9 cellular contexts compared by ENCODE assay signal in genomic region chr10:21315321-21316220, GRCh38.
DNase-seq lines count a peak whose midpoint lies in the region; ATAC-seq and TF ChIP-seq lines count a peak whose summit lies in the region.
"Had no signal": no experiment of that assay in that cellular context is flagged by ENCODE, and none has a peak within 500 bp of the region (broad histone marks: within the 10 kb centered on the region; RNA-seq: fewer than 3 reads in every experiment).

No MANE protein-coding gene starts in this region.

- peak; percentile 86 for DNase-seq in HCEC 1CT
- DNase-seq in body of pancreas, result peak; percentile 57 to 79 (median 69)
- DNase-seq in iPS-NIHi11 (ENCODE audit: low spot score), result peak; percentile 84
- DNase-seq in stimulated activated effector memory CD8-positive, alpha-beta T cell treated with anti-CD3 and anti-CD28 coated beads, Interleukin-12 subunit alpha, Interleukin-12 subunit beta, amount 100 ng/mL, for 72 hours (ENCODE audit: low spot score in 2 of 2), result no peak
- no peak for DNase-seq in activated CD4-positive, alpha-beta T cell treated with anti-CD3 and anti-CD28 coated beads for 36 hours
- DNase-seq in NCI-H1092 (lab: John Stamatoyannopoulos, UW), result no peak
- DNase-seq in activated CD4-positive, alpha-beta T cell treated with anti-CD3 and anti-CD28 coated beads, Interleukin-2, amount 50 U/mL, for 48 hours, result no peak
- DNase-seq: activated T-cell treated with anti-CD3 and anti-CD28 coated beads, Interleukin-2, amount 50 U/mL, for 24 hours had no signal

- ATAC-seq in body of pancreas (peak; percentile 92), HG03039 (IDR thresholded peaks at IDR 0.05; ENCODE audit: unreplicated experiment) (no peak)
- ATAC-seq in stimulated activated effector memory CD8-positive, alpha-beta T cell treated with anti-CD3 and anti-CD28 coated beads, Interleukin-12 subunit alpha, Interleukin-12 subunit beta, amount 100 ng/mL, for 72 hours, result peak; percentile 31
- no peak for ATAC-seq in activated CD4-positive, alpha-beta T cell treated with anti-CD3 and anti-CD28 coated beads for 36 hours

- no peaks in the 10 kb centered on the region for H3K27me3 Mint-ChIP-seq in activated CD4-positive, alpha-beta T cell treated with anti-CD3 and anti-CD28 coated beads for 36 hours
- H3K27me3 Mint-ChIP-seq: activated T-cell treated with anti-CD3 and anti-CD28 coated beads, Interleukin-2, amount 50 U/mL, for 24 hours had no signal

- H3K9me3 ChIP-seq in body of pancreas, result no peaks in the 10 kb centered on the region

- H3K36me3 ChIP-seq in body of pancreas (replicated peaks in 1 of 2; ENCODE audit: insufficient read depth in 1 of 2, low read depth in 2 of 2), result no peaks in the 10 kb centered on the region

- intact Hi-C loops in body of pancreas (cut with DNase I), result no loop called here
- intact Hi-C loops in activated CD4-positive, alpha-beta T cell treated with anti-CD3 and anti-CD28 coated beads for 36 hours (cut with DNase I, micrococcal nuclease), result no loop called here

- no peaks in the 10 kb centered on the region for H3K4me1 Mint-ChIP-seq in stimulated activated effector memory CD8-positive, alpha-beta T cell treated with anti-CD3 and anti-CD28 coated beads, Interleukin-12 subunit alpha, Interleukin-12 subunit beta, amount 100 ng/mL, for 72 hours
- H3K4me1 Mint-ChIP-seq in activated CD4-positive, alpha-beta T cell treated with anti-CD3 and anti-CD28 coated beads for 36 hours, result no peaks in the 10 kb centered on the region

- no peak overlapping the region for H3K4me3 Mint-ChIP-seq in stimulated activated effector memory CD8-positive, alpha-beta T cell treated with anti-CD3 and anti-CD28 coated beads, Interleukin-12 subunit alpha, Interleukin-12 subunit beta, amount 100 ng/mL, for 72 hours
- no peak overlapping the region for H3K4me3 Mint-ChIP-seq in activated CD4-positive, alpha-beta T cell treated with anti-CD3 and anti-CD28 coated beads for 36 hours
- H3K4me3 Mint-ChIP-seq: activated T-cell treated with anti-CD3 and anti-CD28 coated beads, Interleukin-2, amount 50 U/mL, for 24 hours had no signal

- H3K9me3 Mint-ChIP-seq in stimulated activated effector memory CD8-positive, alpha-beta T cell treated with anti-CD3 and anti-CD28 coated beads, Interleukin-12 subunit alpha, Interleukin-12 subunit beta, amount 100 ng/mL, for 72 hours, result no peaks in the 10 kb centered on the region
- no peaks in the 10 kb centered on the region for H3K9me3 Mint-ChIP-seq in activated CD4-positive, alpha-beta T cell treated with anti-CD3 and anti-CD28 coated beads for 36 hours (ENCODE audit: low read depth)
- H3K9me3 Mint-ChIP-seq: activated T-cell treated with anti-CD3 and anti-CD28 coated beads, Interleukin-2, amount 50 U/mL, for 24 hours had no signal

- H3K4me1 ChIP-seq in body of pancreas, result peaks cover 23% of the 10 kb centered on the region

- no peaks in the 10 kb centered on the region for H3K27me3 ChIP-seq in body of pancreas

- no peak for TF ChIP-seq POLR2A in body of pancreas (IDR thresholded peaks at IDR 0.05)

- CTCF ChIA-PET in activated CD4-positive, alpha-beta T cell treated with anti-CD3 and anti-CD28 coated beads for 36 hours (lab: Charles Lee), result interaction anchor here (0.6 kb wide), 1 partner anchor 219 kb away, joined by 3 read pairs; no protein-coding TSS in a partner anchor

- no peak for TF ChIP-seq CTCF in body of pancreas (IDR thresholded peaks at IDR 0.05)

- H3K27ac Mint-ChIP-seq in stimulated activated effector memory CD8-positive, alpha-beta T cell treated with anti-CD3 and anti-CD28 coated beads, Interleukin-12 subunit alpha, Interleukin-12 subunit beta, amount 100 ng/mL, for 72 hours, result no peak overlapping the region
- no peak overlapping the region for H3K27ac Mint-ChIP-seq in activated CD4-positive, alpha-beta T cell treated with anti-CD3 and anti-CD28 coated beads for 36 hours
- H3K27ac Mint-ChIP-seq: activated T-cell treated with anti-CD3 and anti-CD28 coated beads, Interleukin-2, amount 50 U/mL, for 24 hours had no signal

- POLR2A ChIA-PET in activated CD4-positive, alpha-beta T cell treated with anti-CD3 and anti-CD28 coated beads for 36 hours (lab: Charles Lee), result interaction anchor here (0.6 kb wide), 1 partner anchor 103 kb away, joined by 7 read pairs; no protein-coding TSS in a partner anchor

- H3K4me3 ChIP-seq in body of pancreas, result no peak overlapping the region

- H3K36me3 Mint-ChIP-seq in stimulated activated effector memory CD8-positive, alpha-beta T cell treated with anti-CD3 and anti-CD28 coated beads, Interleukin-12 subunit alpha, Interleukin-12 subunit beta, amount 100 ng/mL, for 72 hours, result no peaks in the 10 kb centered on the region
- no peaks in the 10 kb centered on the region for H3K36me3 Mint-ChIP-seq in activated CD4-positive, alpha-beta T cell treated with anti-CD3 and anti-CD28 coated beads for 36 hours (ENCODE audit: low read depth)

- peak overlapping the region in 3 of 4 donors; percentile 18 to 65 (median 46) for H3K27ac ChIP-seq in body of pancreas

- 36 to 44% methylated on average over 2 to 7 of the region's 7 CpGs for WGBS in body of pancreas, 2 donors

Comparison
In these comparisons a context has a peak if more than half of its experiments do, and no peak if none do; other contexts are left out.
1. DNase-seq: peak in HCEC 1CT (single experiment), body of pancreas (4 of 4) and iPS-NIHi11 (single experiment); none in stimulated activated effector memory CD8-positive, alpha-beta T cell treated with anti-CD3 and anti-CD28 coated beads, Interleukin-12 subunit alpha, Interleukin-12 subunit beta, amount 100 ng/mL, for 72 hours (0 of 2), activated CD4-positive, alpha-beta T cell treated with anti-CD3 and anti-CD28 coated beads for 36 hours (single experiment), NCI-H1092 (single experiment) and activated CD4-positive, alpha-beta T cell treated with anti-CD3 and anti-CD28 coated beads, Interleukin-2, amount 50 U/mL, for 48 hours (0 of 2).
2. ATAC-seq: peak in body of pancreas (single experiment) and stimulated activated effector memory CD8-positive, alpha-beta T cell treated with anti-CD3 and anti-CD28 coated beads, Interleukin-12 subunit alpha, Interleukin-12 subunit beta, amount 100 ng/mL, for 72 hours (single experiment); none in activated CD4-positive, alpha-beta T cell treated with anti-CD3 and anti-CD28 coated beads for 36 hours (single experiment) and HG03039 (single experiment).